Comparison of ENCODE assay signal across 1 cellular context in genomic region chr5:55921617-55922016, GRCh38.
A peak's percentile ranks its signal among the peaks of the same experiment; 100 is the strongest.
TF ChIP-seq lines count a peak whose summit lies in the region.

No MANE protein-coding gene starts in this region.

TF ChIP-seq in liver, 16 proteins besides CTCF, POLR2A, EP300 and RAD21:
- TF ChIP-seq, protein P1, sequence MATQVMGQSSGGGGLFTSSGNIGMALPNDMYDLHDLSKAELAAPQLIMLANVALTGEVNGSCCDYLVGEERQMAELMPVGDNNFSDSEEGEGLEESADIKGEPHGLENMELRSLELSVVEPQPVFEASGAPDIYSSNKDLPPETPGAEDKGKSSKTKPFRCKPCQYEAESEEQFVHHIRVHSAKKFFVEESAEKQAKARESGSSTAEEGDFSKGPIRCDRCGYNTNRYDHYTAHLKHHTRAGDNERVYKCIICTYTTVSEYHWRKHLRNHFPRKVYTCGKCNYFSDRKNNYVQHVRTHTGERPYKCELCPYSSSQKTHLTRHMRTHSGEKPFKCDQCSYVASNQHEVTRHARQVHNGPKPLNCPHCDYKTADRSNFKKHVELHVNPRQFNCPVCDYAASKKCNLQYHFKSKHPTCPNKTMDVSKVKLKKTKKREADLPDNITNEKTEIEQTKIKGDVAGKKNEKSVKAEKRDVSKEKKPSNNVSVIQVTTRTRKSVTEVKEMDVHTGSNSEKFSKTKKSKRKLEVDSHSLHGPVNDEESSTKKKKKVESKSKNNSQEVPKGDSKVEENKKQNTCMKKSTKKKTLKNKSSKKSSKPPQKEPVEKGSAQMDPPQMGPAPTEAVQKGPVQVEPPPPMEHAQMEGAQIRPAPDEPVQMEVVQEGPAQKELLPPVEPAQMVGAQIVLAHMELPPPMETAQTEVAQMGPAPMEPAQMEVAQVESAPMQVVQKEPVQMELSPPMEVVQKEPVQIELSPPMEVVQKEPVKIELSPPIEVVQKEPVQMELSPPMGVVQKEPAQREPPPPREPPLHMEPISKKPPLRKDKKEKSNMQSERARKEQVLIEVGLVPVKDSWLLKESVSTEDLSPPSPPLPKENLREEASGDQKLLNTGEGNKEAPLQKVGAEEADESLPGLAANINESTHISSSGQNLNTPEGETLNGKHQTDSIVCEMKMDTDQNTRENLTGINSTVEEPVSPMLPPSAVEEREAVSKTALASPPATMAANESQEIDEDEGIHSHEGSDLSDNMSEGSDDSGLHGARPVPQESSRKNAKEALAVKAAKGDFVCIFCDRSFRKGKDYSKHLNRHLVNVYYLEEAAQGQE (IDR thresholded peaks at IDR 0.05): no peak
- peak; percentile 35 to 47 for TF ChIP-seq HNF4A (conservative IDR thresholded peaks at IDR 0.05)
